16 cellular contexts compared by ENCODE assay signal in the genomic region with DNA sequence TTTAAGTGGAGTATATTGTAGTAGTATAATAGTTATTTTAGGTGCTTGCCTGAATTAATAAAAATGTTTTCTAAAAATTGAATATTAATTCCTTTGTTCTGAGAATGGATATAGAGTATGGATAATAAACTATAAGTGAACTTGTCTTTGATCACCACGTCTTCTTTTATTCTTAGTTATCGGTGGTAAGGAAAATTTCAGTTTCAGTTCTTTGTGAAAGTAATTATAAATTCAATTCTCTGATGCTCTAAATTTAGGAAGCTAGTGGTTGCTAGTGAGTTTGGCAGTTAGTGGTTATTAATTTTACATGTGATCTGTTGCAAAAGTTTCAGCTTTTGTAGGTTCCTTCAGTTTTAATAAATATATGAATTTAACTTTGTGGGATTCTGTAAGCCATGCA. TPM values are rescaled to one million over a fixed set of nuclear protein-coding genes. Genes with fewer than 3 reads are reported as not detected.
A peak's percentile ranks its signal among the peaks of the same experiment; 100 is the strongest.
DNase-seq lines count a peak whose midpoint lies in the region; ATAC-seq and TF ChIP-seq lines count a peak whose summit lies in the region.
"Had no signal": no experiment of that assay in that cellular context is flagged by ENCODE, and none has a peak within 500 bp of the region (broad histone marks: within the 10 kb centered on the region; RNA-seq: fewer than 3 reads in every experiment).

No MANE protein-coding gene starts in this region.

- TF ChIP-seq POLR2A in GM18505 (IDR thresholded peaks at IDR 0.05; ENCODE audit: borderline replicate concordance, extremely low read depth, insufficient read depth, insufficient read length): no peak

- no peak overlapping the region for H3K4me3 ChIP-seq in BLaER1 treated with 17β-estradiol and CSF1 and Interleukin-3, amounts not matched to agents 10 nM and 100 nM
- H3K4me3 ChIP-seq: coronary artery had no signal

- H3K9ac ChIP-seq in BLaER1 treated with 17β-estradiol and CSF1 and Interleukin-3, amounts not matched to agents 10 nM and 100 nM: no peak overlapping the region; a peak in 1 of 22 replicates
- H3K9ac ChIP-seq: parathyroid adenoma had no signal

- ATAC-seq in GM18907 (IDR thresholded peaks at IDR 0.05; ENCODE audit: unreplicated experiment) (peak; percentile 61), HG02885 (IDR thresholded peaks at IDR 0.05; ENCODE audit: poor library complexity, unreplicated experiment) (peak; percentile 78), GM18505 (IDR thresholded peaks at IDR 0.05; ENCODE audit: unreplicated experiment) (no peak)
- ATAC-seq: PC-3 had no signal

- intact Hi-C loops in posterior vena cava (cut with DNase I): no loop called here

- H3K36me3 ChIP-seq in BLaER1 treated with 17β-estradiol and CSF1 and Interleukin-3, amounts not matched to agents 10 nM and 100 nM: peaks cover 39 to 76% (median 65%) of the 10 kb centered on the region in 11 experiments

- H4K20me1 ChIP-seq in BLaER1 treated with 17β-estradiol and CSF1 and Interleukin-3, amounts not matched to agents 10 nM and 100 nM: no peaks in the 10 kb centered on the region

- peak overlapping the region; percentile 1 to 55 (median 37); a peak in 13 of 22 replicates for H3K4me2 ChIP-seq in BLaER1 treated with 17β-estradiol and CSF1 and Interleukin-3, amounts not matched to agents 10 nM and 100 nM

- peak; percentile 58 to 89 for DNase-seq in NOMO-1 (lab: John Stamatoyannopoulos, UW; ENCODE audit: unreplicated experiment in 2 of 2)
- DNase-seq in posterior vena cava (ENCODE audit: low spot score): no peak
- no peak for DNase-seq in HPDE6-E6E7 (ENCODE audit: extremely low spot score)
- no peak for DNase-seq in NCI-H1436 treated with DMSO at 0.1 percent for 48 hours (lab: John Stamatoyannopoulos, UW)
- DNase-seq: GDM1; midbrain; NCI-H2029 treated with DMSO at 0.1 percent for 48 hours; PC-3; stimulated activated CD4-positive, alpha-beta T cell treated with anti-CD3 and anti-CD28 coated beads, Interleukin-15, amount 100 ng/mL, for 24 hours; stimulated activated CD8-positive, alpha-beta memory T cell treated with anti-CD3 and anti-CD28 coated beads, Interleukin-4, amount 100 ng/mL, for 48 hours had no signal

- H3K27me3 ChIP-seq in BLaER1 treated with 17β-estradiol and CSF1 and Interleukin-3, amounts not matched to agents 10 nM and 100 nM: no peaks in the 10 kb centered on the region

- peaks cover 4 to 22% (median 14%) of the 10 kb centered on the region in 10 experiments; a peak in 19 of 20 replicates for H3K4me1 ChIP-seq in BLaER1 treated with 17β-estradiol and CSF1 and Interleukin-3, amounts not matched to agents 10 nM and 100 nM
- H3K4me1 ChIP-seq: parathyroid adenoma had no signal

- H3K27ac ChIP-seq in BLaER1 treated with 17β-estradiol and CSF1 and Interleukin-3, amounts not matched to agents 10 nM and 100 nM: peak overlapping the region in 3 of 11 experiments; percentile 22 to 32 (median 27); a peak in 3 of 22 replicates
- H3K27ac ChIP-seq: coronary artery, parathyroid adenoma had no signal

- no peaks in the 10 kb centered on the region for H3K9me3 ChIP-seq in BLaER1 treated with 17β-estradiol and CSF1 and Interleukin-3, amounts not matched to agents 10 nM and 100 nM (replicated peaks in 1 of 11)

RNA-seq across cellular contexts. Expression of a gene that starts 30.8 kb away (rescaled TPM):
- total RNA-seq in posterior vena cava: 10 to 100 TPM; 38.4 to 45.3 TPM

Comparison
In these comparisons a context has a peak if more than half of its experiments do, and no peak if none do; other contexts are left out.
1. DNase-seq: peak in NOMO-1 (2 of 2); none in posterior vena cava (single experiment), HPDE6-E6E7 (single experiment) and NCI-H1436 treated with DMSO at 0.1 percent for 48 hours (single experiment).